8 cellular contexts compared by ENCODE assay signal in the genomic region with DNA sequence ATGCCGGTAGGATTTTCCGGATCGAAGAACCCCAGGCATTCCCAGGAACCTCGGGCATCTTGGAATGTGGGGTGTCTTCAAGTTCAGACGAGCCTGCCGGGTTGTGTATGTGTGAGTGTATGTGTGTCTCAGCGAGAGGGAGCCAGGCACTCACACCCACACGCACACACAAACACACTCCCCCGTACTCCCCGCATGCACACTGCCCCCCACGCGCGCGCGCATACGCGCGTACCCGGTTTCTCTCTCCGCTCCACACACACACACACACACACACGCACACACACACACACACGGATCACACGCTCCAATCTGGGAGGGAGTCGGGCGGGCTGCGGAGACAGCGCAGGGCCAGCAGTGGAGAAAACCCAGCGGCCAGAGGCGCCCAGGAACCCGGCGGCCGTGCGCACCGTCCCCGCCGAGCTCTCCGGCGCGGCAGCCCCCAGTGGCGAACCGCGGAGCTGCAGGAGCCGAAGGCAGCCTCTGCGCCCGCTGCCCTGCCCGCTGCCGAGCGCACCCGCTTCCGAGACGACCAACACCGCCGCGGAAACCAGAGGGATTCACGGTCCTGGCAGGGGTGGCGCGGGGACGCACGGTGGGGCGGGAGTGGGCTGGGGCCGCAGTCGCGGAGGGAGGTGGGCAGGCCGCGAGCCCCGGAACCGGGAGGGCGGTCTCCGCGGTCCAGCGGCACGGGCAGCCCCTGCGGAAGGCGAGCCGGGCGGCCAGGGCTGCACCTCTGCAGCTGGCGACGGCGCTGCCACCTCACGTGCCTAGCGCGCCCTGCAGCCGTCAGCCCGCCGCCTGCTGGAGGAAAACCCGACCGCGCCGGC.
A peak's percentile ranks its signal among the peaks of the same experiment; 100 is the strongest.
DNase-seq lines count a peak whose midpoint lies in the region; ATAC-seq and TF ChIP-seq lines count a peak whose summit lies in the region.

LRFN2 (minus strand) TSS at position 125 of the 830 bp plus-strand sequence.

- peaks cover 67% of the 10 kb centered on the region for H3K27me3 ChIP-seq in mucosa of stomach (ENCODE audit: control insufficient read depth, insufficient read depth, low read length)

- no peak within 1 kb of the TSS for H3K27ac ChIP-seq in epithelial cell of prostate

- H3K9me3 ChIP-seq in mucosa of stomach (ENCODE audit: control insufficient read depth, low read length): no peaks in the 10 kb centered on the region

- H3K36me3 ChIP-seq in mucosa of stomach (ENCODE audit: control insufficient read depth, insufficient read depth, low read length): no peaks in the 10 kb centered on the region

- no peak within 1 kb of the TSS for H3K4me3 ChIP-seq in GM12875 (ENCODE audit: low read depth, low read length)
- peak within 1 kb of the TSS; percentile 36 for H3K4me3 ChIP-seq in mucosa of stomach (ENCODE audit: low read length)

- peak; percentile 90 for TF ChIP-seq CTCF in GM12875 (IDR thresholded peaks at IDR 0.05; ENCODE audit: borderline replicate concordance, insufficient read depth, low read depth, low read length)

- DNase-seq in NCI-H510A treated with DMSO at 0.1 percent for 48 hours (lab: John Stamatoyannopoulos, UW) (peak; percentile 85), activated T-cell treated with anti-CD3 and anti-CD28 coated beads for 4 hours (peak; percentile 35), epithelial cell of prostate (ENCODE audit: low read depth, low spot score) (peak; percentile 14)
- peak; percentile 60 for DNase-seq in stimulated activated CD8-positive, alpha-beta memory T cell treated with anti-CD3 and anti-CD28 coated beads, Interleukin-4, amount 100 ng/mL, for 24 hours (ENCODE audit: low read depth)

- ATAC-seq in HG03108 (IDR thresholded peaks at IDR 0.05; ENCODE audit: unreplicated experiment) (peak; percentile 70), HG02623 (IDR thresholded peaks at IDR 0.05; ENCODE audit: unreplicated experiment) (no peak)

- peak within 1 kb of the TSS; percentile 50 for H3K9ac ChIP-seq in mucosa of stomach (ENCODE audit: low read length)

- peaks cover 14% of the 10 kb centered on the region for H3K4me1 ChIP-seq in mucosa of stomach (ENCODE audit: control insufficient read depth, insufficient read depth, low read length)

Comparison
In these comparisons a context has a peak if more than half of its experiments do, and no peak if none do; other contexts are left out.
1. DNase-seq: peak in every context shown above with its lines; median percentile 85 in NCI-H510A treated with DMSO at 0.1 percent for 48 hours; 60 in stimulated activated CD8-positive, alpha-beta memory T cell treated with anti-CD3 and anti-CD28 coated beads, Interleukin-4, amount 100 ng/mL, for 24 hours; 35 in activated T-cell treated with anti-CD3 and anti-CD28 coated beads for 4 hours; 14 in epithelial cell of prostate.